1 cellular context compared by ENCODE assay signal in the genomic region with DNA sequence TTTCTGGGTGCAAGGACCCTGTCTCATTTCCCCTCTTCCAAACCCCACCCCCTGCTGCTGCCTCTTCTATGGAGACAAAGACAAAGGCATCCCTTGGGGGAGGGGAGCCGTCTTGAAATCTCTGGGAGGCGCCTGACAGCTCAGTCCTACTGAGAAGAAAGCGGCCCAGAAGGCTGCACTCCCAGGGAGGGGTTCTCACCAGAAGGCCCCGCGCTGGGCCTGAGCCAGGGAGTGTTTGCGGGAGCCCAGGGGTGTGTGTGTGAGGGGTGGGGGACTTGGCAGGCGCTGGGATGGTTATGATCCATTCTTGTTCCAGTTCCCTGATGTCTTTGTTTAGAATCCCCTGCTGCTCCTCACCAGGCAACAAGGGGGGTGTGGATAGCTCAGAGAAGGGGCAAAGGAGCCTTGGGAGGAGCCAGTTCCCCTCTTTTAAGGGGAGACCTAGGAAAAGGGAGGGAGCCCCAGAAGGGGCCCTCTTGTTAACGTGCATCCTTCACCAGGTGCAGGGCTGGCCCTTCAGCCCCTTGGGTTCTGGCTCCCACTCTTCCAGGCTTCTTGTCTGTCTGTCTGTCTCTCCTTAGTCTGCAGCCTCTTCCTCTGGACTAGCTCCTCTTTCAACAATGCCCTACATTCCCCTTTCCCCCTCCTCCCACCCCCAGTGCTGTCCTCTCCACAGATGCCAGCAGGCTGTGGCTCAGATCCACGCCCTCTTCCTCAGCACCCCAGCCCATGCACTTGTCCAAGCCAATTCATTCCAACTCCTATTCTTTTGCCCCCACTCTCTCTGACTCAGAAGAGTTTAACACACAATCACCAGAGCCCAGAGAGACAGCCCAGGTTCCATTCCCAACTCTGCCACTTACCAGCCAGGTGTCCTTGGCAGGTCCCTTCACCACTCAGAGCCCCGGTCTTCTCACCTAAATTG.
TF ChIP-seq lines count a peak whose summit lies in the region.

No MANE protein-coding gene starts in this region.

TF ChIP-seq in HEK293, 187 proteins besides CTCF, POLR2A, EP300 and RAD21 (continued from another document):
- TF ChIP-seq, protein P1, sequence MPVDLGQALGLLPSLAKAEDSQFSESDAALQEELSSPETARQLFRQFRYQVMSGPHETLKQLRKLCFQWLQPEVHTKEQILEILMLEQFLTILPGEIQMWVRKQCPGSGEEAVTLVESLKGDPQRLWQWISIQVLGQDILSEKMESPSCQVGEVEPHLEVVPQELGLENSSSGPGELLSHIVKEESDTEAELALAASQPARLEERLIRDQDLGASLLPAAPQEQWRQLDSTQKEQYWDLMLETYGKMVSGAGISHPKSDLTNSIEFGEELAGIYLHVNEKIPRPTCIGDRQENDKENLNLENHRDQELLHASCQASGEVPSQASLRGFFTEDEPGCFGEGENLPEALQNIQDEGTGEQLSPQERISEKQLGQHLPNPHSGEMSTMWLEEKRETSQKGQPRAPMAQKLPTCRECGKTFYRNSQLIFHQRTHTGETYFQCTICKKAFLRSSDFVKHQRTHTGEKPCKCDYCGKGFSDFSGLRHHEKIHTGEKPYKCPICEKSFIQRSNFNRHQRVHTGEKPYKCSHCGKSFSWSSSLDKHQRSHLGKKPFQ (tag by site-specific recombination; IDR thresholded peaks at IDR 0.05): no peak
TF ChIP-seq in HEK293: peak in this region for 3.
